8 cellular contexts compared by ENCODE assay signal in the genomic region with DNA sequence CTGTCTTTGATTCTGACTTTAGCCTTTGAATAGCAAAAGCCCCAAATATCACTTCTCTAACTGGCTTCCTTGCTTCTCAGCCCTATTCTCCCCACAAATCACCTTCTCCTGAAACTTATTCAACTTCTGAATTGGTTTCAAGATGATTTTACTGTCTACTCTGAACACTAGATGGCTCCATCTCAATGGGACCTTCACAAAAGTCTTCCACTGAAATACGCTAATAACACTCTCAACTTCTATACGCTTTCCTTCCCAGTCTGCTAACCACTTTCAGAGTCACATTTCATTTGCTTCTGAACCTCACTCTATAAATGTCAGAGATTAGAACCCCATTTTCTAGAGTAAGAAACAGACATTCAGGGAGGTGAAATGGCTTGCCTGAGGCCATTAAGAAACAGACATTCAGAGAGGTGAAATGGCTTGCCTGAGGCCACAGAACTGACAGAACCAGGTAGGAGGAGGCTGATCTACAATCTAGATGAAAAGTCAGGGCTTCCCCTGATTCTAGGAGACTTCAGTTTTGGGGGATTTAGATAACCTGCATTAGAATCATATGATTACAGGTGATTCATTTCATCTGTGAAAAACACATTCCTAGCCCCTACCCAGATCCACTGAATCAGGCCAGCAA. TPM values are rescaled to one million over a fixed set of nuclear protein-coding genes. Genes with fewer than 3 reads are reported as not detected.
A peak's percentile ranks its signal among the peaks of the same experiment; 100 is the strongest.
DNase-seq lines count a peak whose midpoint lies in the region; ATAC-seq and TF ChIP-seq lines count a peak whose summit lies in the region.

No MANE protein-coding gene starts in this region.

- H3K4me1 ChIP-seq in fibroblast of lung (ENCODE audit: control insufficient read depth, extremely low read depth, insufficient read depth, low read length) (no peaks in the 10 kb centered on the region), ovary (ENCODE audit: insufficient read depth) (no peaks in the 10 kb centered on the region)

- no peak for TF ChIP-seq POLR2A in ovary (IDR thresholded peaks at IDR 0.05)

- CTCF ChIA-PET in AG04449 (lab: Yijun Ruan, JAX): interaction anchor here (0.9 to 4.2 kb wide), 15 partner anchors 10 to 325 kb away, joined by 3 to 94 read pairs (median 6); partner anchors contain the start of genes MORC2, SELENOM, SMTN and TUG1

- no peak overlapping the region for H3K9ac ChIP-seq in fibroblast of lung (ENCODE audit: insufficient read depth, low read length)

- DNase-seq in AG04449 (ENCODE audit: low read depth, low spot score) (peak; percentile 16), RPMI8226 (peak; percentile 36), fibroblast of lung (ENCODE audit: low read depth in 2 of 2) (peak; percentile 36 to 79), ovary (no peak), NCI-H226 (no peak)

- WGBS in ovary, 3 donors: 7 to 13% (median 8%) methylated on average over 2 of the region's 2 CpGs

- ATAC-seq in HG03139 (IDR thresholded peaks at IDR 0.05; ENCODE audit: unreplicated experiment): no peak
- no peak for ATAC-seq in HG03025 (IDR thresholded peaks at IDR 0.05; ENCODE audit: low FRiP score, unreplicated experiment)

- TF ChIP-seq EP300 in ovary (IDR thresholded peaks at IDR 0.05): no peak

- H3K27ac ChIP-seq in fibroblast of lung (ENCODE audit: insufficient read depth, low read length) (no peak overlapping the region), ovary (no peak overlapping the region)

- no peak overlapping the region for H3K4me3 ChIP-seq in AG04449 (ENCODE audit: low read depth, low read length)
- H3K4me3 ChIP-seq in fibroblast of lung (replicated peaks in 1 of 4; ENCODE audit: control extremely low read depth in 1 of 4, insufficient read depth in 1 of 4, low read depth in 3 of 4, low read length in 4 of 4): no peak overlapping the region
- H3K4me3 ChIP-seq in ovary: no peak overlapping the region

- intact Hi-C loops in ovary (cut with DNase I): loop anchor here (2.0 to 5.0 kb wide), 5 partner anchors 134 to 204 kb away; partner anchors contain the start of genes PLA2G3 (in 1 of the 4) and SMTN (in 1 of the 4)

- H4K20me1 ChIP-seq in fibroblast of lung (ENCODE audit: control insufficient read depth, extremely low read depth, insufficient read depth, low read length): no peaks in the 10 kb centered on the region

- H3K9me3 ChIP-seq in fibroblast of lung (ENCODE audit: control insufficient read depth, insufficient read depth, low read depth, low read length) (no peaks in the 10 kb centered on the region), ovary (no peaks in the 10 kb centered on the region)

- H3K27me3 ChIP-seq in fibroblast of lung (ENCODE audit: control insufficient read depth, insufficient read depth, low read length): no peaks in the 10 kb centered on the region
- no peaks in the 10 kb centered on the region for H3K27me3 ChIP-seq in ovary

- H3K36me3 ChIP-seq in fibroblast of lung (ENCODE audit: control insufficient read depth, insufficient read depth, low read length) (peaks cover 24% of the 10 kb centered on the region), ovary (no peaks in the 10 kb centered on the region)

- no peak overlapping the region for H3K4me2 ChIP-seq in fibroblast of lung (ENCODE audit: extremely low read depth, insufficient read depth, low read length)

- H2AFZ ChIP-seq in fibroblast of lung (ENCODE audit: low read length): no peak overlapping the region

- TF ChIP-seq CTCF in AG04449 (IDR thresholded peaks at IDR 0.05; ENCODE audit: insufficient read depth, low read length, missing control alignments) (peak; percentile 40), GM12872 (IDR thresholded peaks at IDR 0.05; ENCODE audit: insufficient read depth, low read depth, low read length) (peak; percentile 46; the same call in 2 of the 3 replicates), fibroblast of lung (conservative IDR thresholded peaks at IDR 0.05 in 1 of 2, IDR thresholded peaks at IDR 0.05 in 1 of 2; ENCODE audit: low read depth in 1 of 2, low read length in 2 of 2) (peak; percentile 57 to 63), ovary (IDR thresholded peaks at IDR 0.05) (peak; percentile 22 to 78 (median 68))

- POLR2A ChIA-PET in AG04449 (lab: Yijun Ruan, JAX): no interaction called here

- H3K79me2 ChIP-seq in fibroblast of lung (ENCODE audit: control insufficient read depth, insufficient read depth, low read length): no peaks in the 10 kb centered on the region

RNA-seq across cellular contexts. Expression of gene MORC2, which starts 20.6 kb away (rescaled TPM):
- total RNA-seq in fibroblast of lung: 16.7 and 23.1 TPM in 2 replicates
- 10.1 and 11.4 TPM in 2 replicates for polyA plus RNA-seq in fibroblast of lung
- polyA plus RNA-seq in fibroblast of lung (2012): 23.3 and 28.6 TPM in 2 replicates
- 29.9 and 32.8 TPM in 2 replicates for polyA minus RNA-seq in fibroblast of lung (ENCODE audit: low replicate concordance)
- 10 to 100 TPM; 13.0 to 30.5 (median 22.3) TPM for total RNA-seq in ovary
- 10 to 100 TPM; 15.0 to 22.1 TPM for polyA plus RNA-seq in ovary

RNA-seq across cellular contexts. Expression of gene TUG1, which starts 21.1 kb away (rescaled TPM):
- total RNA-seq in fibroblast of lung: 36.5 and 39.5 TPM in 2 replicates
- 83.2 and 114 TPM in 2 replicates for polyA plus RNA-seq in fibroblast of lung
- polyA plus RNA-seq in fibroblast of lung (2012): 35.6 and 52.4 TPM in 2 replicates
- polyA minus RNA-seq in fibroblast of lung (ENCODE audit: low replicate concordance): 32.6 and 49.3 TPM in 2 replicates
- 100 to 1,000 TPM in 1 of 7 donors, 10 to 100 TPM in 6; 71.8 to 101 (median 78.7) TPM for total RNA-seq in ovary
- polyA plus RNA-seq in ovary: 100 to 1,000 TPM in 1 of 2 donors, 10 to 100 TPM in 1; 44.9 to 114 TPM

Comparison
In these comparisons a context has a peak if more than half of its experiments do, and no peak if none do; other contexts are left out.
1. DNase-seq: peak in AG04449 (single experiment), RPMI8226 (single experiment) and fibroblast of lung (2 of 2); none in ovary (0 of 5) and NCI-H226 (single experiment).
2. Peak in every context shown above with its lines, with median percentiles within 50 percentile points of each other: CTCF ChIP-seq.